ENCODE assay signal across 29 cellular contexts in the genomic region with DNA sequence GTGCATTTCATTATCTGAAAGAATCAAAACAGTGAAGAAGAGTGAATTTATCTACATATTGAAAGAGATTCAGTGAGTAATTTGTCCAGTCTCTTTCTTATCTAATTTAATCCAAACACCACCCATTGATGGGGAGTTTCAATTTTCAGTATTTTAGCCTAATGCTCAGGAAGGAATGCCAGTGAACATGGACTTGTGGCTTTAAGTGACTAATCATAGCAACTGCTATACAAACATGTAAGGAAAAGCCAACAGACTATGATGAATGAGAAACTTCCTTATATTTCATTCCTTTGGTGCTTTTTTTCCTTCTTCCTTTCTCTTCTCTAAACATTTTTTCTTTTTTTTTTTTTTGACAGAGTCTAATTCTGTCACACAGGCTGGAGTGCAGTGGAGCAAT.
DNase-seq lines count a peak whose midpoint lies in the region; ATAC-seq and TF ChIP-seq lines count a peak whose summit lies in the region.
"Had no signal": no experiment of that assay in that cellular context is flagged by ENCODE, and none has a peak within 500 bp of the region (broad histone marks: within the 10 kb centered on the region; RNA-seq: fewer than 3 reads in every experiment).

No MANE protein-coding gene starts in this region.

- TF ChIP-seq POLR2A in IMR-90 (IDR thresholded peaks at IDR 0.05; ENCODE audit: low read depth, low read length) = no peak

- no peaks in the 10 kb centered on the region for H3K9me1 ChIP-seq in IMR-90 (ENCODE audit: insufficient read depth, low read length)

- no peak overlapping the region for H3K9ac ChIP-seq in IMR-90 (ENCODE audit: low read depth, low read length)

- no peak overlapping the region for H3K27ac Mint-ChIP-seq in activated naive CD4-positive, alpha-beta T cell treated with anti-CD3 and anti-CD28 coated beads, Interleukin-2, amount 10 ng/mL, durations not matched to agents 7 days and 5 days
- H3K27ac Mint-ChIP-seq: activated naive CD8-positive, alpha-beta T cell treated with anti-CD3 and anti-CD28 coated beads, Interleukin-2, amount 50 U/mL, for 24 hours; CD4-positive, CD25-positive, alpha-beta regulatory T cell; HFFc6; stimulated activated naive B cell treated with anti-CD40 and anti-IgM and Interleukin-4, amounts not matched to agents 10 μg/mL and 1 μg/mL and 100 μg/mL, for 72 hours; T-helper 2 cell treated with Interferon-gamma antibody and Interleukin-4, amounts not matched to agents 5 μg/mL and 100 μg/mL, for 36 hours; WTC11 had no signal

- intact Hi-C loops in IMR-90 (cut with micrococcal nuclease) = no loop called here

- no peak overlapping the region for H2AFZ ChIP-seq in IMR-90 (replicated peaks; ENCODE audit: low read length, poor library complexity)

- no peak overlapping the region for H2BK120ac ChIP-seq in IMR-90 (ENCODE audit: low read depth, low read length)

- H3K56ac ChIP-seq in IMR-90 (ENCODE audit: extremely low read depth, insufficient read depth, low read length) = no peak overlapping the region

- H2AK9ac ChIP-seq in IMR-90 (replicated peaks; ENCODE audit: low read depth, low read length, poor library complexity) = no peak overlapping the region

- H3K4me2 ChIP-seq in IMR-90 (ENCODE audit: low read depth, low read length) = no peak overlapping the region
- H3K4me2 ChIP-seq: smooth muscle cell had no signal

- H3K9me3 ChIP-seq in IMR-90 (ENCODE audit: control insufficient read depth, insufficient read depth, low read length) = no peaks in the 10 kb centered on the region
- H3K9me3 ChIP-seq: lower lobe of right lung, testis, uterus had no signal

- DNase-seq in EH (ENCODE audit: low read depth) = peak; percentile 4
- peak; percentile 75 for DNase-seq in IMR-90
- peak; percentile 27 for DNase-seq in brain microvascular endothelial cell
- DNase-seq in kidney tubule cell (ENCODE audit: low spot score) = peak; percentile 13
- no peak for DNase-seq in SIG-M5 (lab: John Stamatoyannopoulos, UW)
- no peak for DNase-seq in activated naive CD4-positive, alpha-beta T cell treated with anti-CD3 and anti-CD28 coated beads, Interleukin-2, amount 10 ng/mL, durations not matched to agents 7 days and 5 days
- DNase-seq: activated CD4-positive, alpha-beta T cell treated with anti-CD3 and anti-CD28 coated beads, Interleukin-2, amount 50 U/mL, for 4 hours; activated CD8-positive, alpha-beta memory T cell treated with anti-CD3 and anti-CD28 coated beads, Interleukin-2, amount 50 U/mL, for 48 hours; activated effector memory CD4-positive, alpha-beta T cell treated with Interleukin-2 at 50 U/mL for 16 hours; activated naive CD8-positive, alpha-beta T cell treated with anti-CD3 and anti-CD28 coated beads, Interleukin-2, amount 50 U/mL, for 24 hours; CD4-positive, CD25-positive, alpha-beta regulatory T cell; dermis blood vessel endothelial cell; DMS 273 treated with DMSO at 0.1 percent for 48 hours; foreskin melanocyte; HFFc6; lower lobe of right lung; NCI-H146; NCI-H526; stimulated activated naive B cell treated with anti-CD40 and anti-IgM and Interleukin-4, amounts not matched to agents 10 μg/mL and 1 μg/mL and 100 μg/mL, for 72 hours; testis; uterus had no signal

- H3K4me3 ChIP-seq in IMR-90 (ENCODE audit: insufficient read depth, low read depth, low read length) (no peak overlapping the region), brain microvascular endothelial cell (ENCODE audit: low read depth, low read length) (no peak overlapping the region)
- H3K4me3 ChIP-seq: cardiac muscle cell, lower lobe of right lung, smooth muscle cell, testis, uterus had no signal

- TF ChIP-seq CTCF in IMR-90 (conservative IDR thresholded peaks at IDR 0.05; ENCODE audit: low read depth, low read length) (no peak), brain microvascular endothelial cell (IDR thresholded peaks at IDR 0.05; ENCODE audit: low read depth, low read length, missing control alignments) (no peak)

- no peak overlapping the region for H2BK5ac ChIP-seq in IMR-90 (ENCODE audit: low read depth, low read length, poor library complexity, severe bottlenecking)

- H3K18ac ChIP-seq in IMR-90 (ENCODE audit: low read depth, low read length) = no peak overlapping the region

- dilution Hi-C loops in IMR-90 (cut with HindIII; ENCODE audit: low sequenced_read_pairs, unreplicated experiment) = no loop called here

- no peak overlapping the region for H4K8ac ChIP-seq in IMR-90 (ENCODE audit: low read depth in 2 of 2, low read length in 2 of 2)

- H3K36me3 ChIP-seq in IMR-90 (ENCODE audit: control insufficient read depth, insufficient read depth, low read length) = no peaks in the 10 kb centered on the region
- H3K36me3 ChIP-seq in brain microvascular endothelial cell (replicated peaks) = no peaks in the 10 kb centered on the region
- H3K36me3 ChIP-seq: cardiac muscle cell, lower lobe of right lung, uterus had no signal

- no peaks in the 10 kb centered on the region for H3K79me1 ChIP-seq in IMR-90 (ENCODE audit: low read depth in 1 of 2, low read length in 2 of 2)

- H3K4me1 Mint-ChIP-seq in activated naive CD4-positive, alpha-beta T cell treated with anti-CD3 and anti-CD28 coated beads, Interleukin-2, amount 10 ng/mL, durations not matched to agents 7 days and 5 days = no peaks in the 10 kb centered on the region
- H3K4me1 Mint-ChIP-seq: activated naive CD8-positive, alpha-beta T cell treated with anti-CD3 and anti-CD28 coated beads, Interleukin-2, amount 50 U/mL, for 24 hours; CD4-positive, CD25-positive, alpha-beta regulatory T cell; stimulated activated naive B cell treated with anti-CD40 and anti-IgM and Interleukin-4, amounts not matched to agents 10 μg/mL and 1 μg/mL and 100 μg/mL, for 72 hours; WTC11 had no signal

- H3K4me3 Mint-ChIP-seq in activated naive CD4-positive, alpha-beta T cell treated with anti-CD3 and anti-CD28 coated beads, Interleukin-2, amount 10 ng/mL, durations not matched to agents 7 days and 5 days = no peak overlapping the region
- H3K4me3 Mint-ChIP-seq: activated naive CD8-positive, alpha-beta T cell treated with anti-CD3 and anti-CD28 coated beads, Interleukin-2, amount 50 U/mL, for 24 hours; CD4-positive, CD25-positive, alpha-beta regulatory T cell; HFFc6; stimulated activated naive B cell treated with anti-CD40 and anti-IgM and Interleukin-4, amounts not matched to agents 10 μg/mL and 1 μg/mL and 100 μg/mL, for 72 hours; T-helper 2 cell treated with Interferon-gamma antibody and Interleukin-4, amounts not matched to agents 5 μg/mL and 100 μg/mL, for 36 hours; WTC11 had no signal

- H3K36me3 Mint-ChIP-seq in activated naive CD4-positive, alpha-beta T cell treated with anti-CD3 and anti-CD28 coated beads, Interleukin-2, amount 10 ng/mL, durations not matched to agents 7 days and 5 days = no peaks in the 10 kb centered on the region
- H3K36me3 Mint-ChIP-seq: CD4-positive, CD25-positive, alpha-beta regulatory T cell; stimulated activated naive B cell treated with anti-CD40 and anti-IgM and Interleukin-4, amounts not matched to agents 10 μg/mL and 1 μg/mL and 100 μg/mL, for 72 hours had no signal

- H3K4ac ChIP-seq in IMR-90 (ENCODE audit: low read depth, low read length) = no peak overlapping the region

- H4K91ac ChIP-seq in IMR-90 (ENCODE audit: insufficient read depth, low read depth, low read length) = no peak overlapping the region

- ATAC-seq in IMR-90 (ENCODE audit: low read depth) (no peak), HG03108 (IDR thresholded peaks at IDR 0.05; ENCODE audit: unreplicated experiment) (no peak), HG02840 (IDR thresholded peaks at IDR 0.05; ENCODE audit: low FRiP score, unreplicated experiment) (no peak)
- ATAC-seq: activated naive CD8-positive, alpha-beta T cell treated with anti-CD3 and anti-CD28 coated beads, Interleukin-2, amount 50 U/mL, for 24 hours; lower lobe of right lung; SK-N-SH treated with all-trans-retinoic acid at 6 μM for 48 hours; stimulated activated naive B cell treated with anti-CD40 and anti-IgM and Interleukin-4, amounts not matched to agents 10 μg/mL and 1 μg/mL and 100 μg/mL, for 72 hours; WTC11 had no signal

- H3K27me3 Mint-ChIP-seq in activated naive CD4-positive, alpha-beta T cell treated with anti-CD3 and anti-CD28 coated beads, Interleukin-2, amount 10 ng/mL, durations not matched to agents 7 days and 5 days = no peaks in the 10 kb centered on the region
- H3K27me3 Mint-ChIP-seq: activated naive CD8-positive, alpha-beta T cell treated with anti-CD3 and anti-CD28 coated beads, Interleukin-2, amount 50 U/mL, for 24 hours; CD4-positive, CD25-positive, alpha-beta regulatory T cell; stimulated activated naive B cell treated with anti-CD40 and anti-IgM and Interleukin-4, amounts not matched to agents 10 μg/mL and 1 μg/mL and 100 μg/mL, for 72 hours had no signal

- no peak overlapping the region for H2BK20ac ChIP-seq in IMR-90 (ENCODE audit: low read depth, low read length)

- in situ Hi-C loops in IMR-90 (cut with MboI; ENCODE audit: low sequenced_read_pairs) = no loop called here
- in situ Hi-C loops in brain microvascular endothelial cell (cut with HindIII; ENCODE audit: low pct_ligation_motif_present, low sequenced_read_pairs) = no loop called here

- H2AK5ac ChIP-seq in IMR-90 (ENCODE audit: low read depth, low read length) = no peak overlapping the region

- peaks cover 17% of the 10 kb centered on the region for H3K9me3 Mint-ChIP-seq in activated naive CD4-positive, alpha-beta T cell treated with anti-CD3 and anti-CD28 coated beads, Interleukin-2, amount 10 ng/mL, durations not matched to agents 7 days and 5 days

- no peak overlapping the region for H3K27ac ChIP-seq in IMR-90 (ENCODE audit: insufficient read depth, low read length)
- peak overlapping the region; percentile 42 for H3K27ac ChIP-seq in brain microvascular endothelial cell
- H3K27ac ChIP-seq: cardiac muscle cell, lower lobe of right lung, RWPE1, testis, uterus had no signal

- no peak for TF ChIP-seq RAD21 in IMR-90 (IDR thresholded peaks at IDR 0.05; ENCODE audit: low read length)

- POLR2A ChIA-PET in IMR-90 (lab: Charles Lee; ENCODE audit: unreplicated experiment) = no interaction called here

- H4K20me1 ChIP-seq in IMR-90 (ENCODE audit: insufficient read depth, low read length) = no peaks in the 10 kb centered on the region

- H3K27me3 ChIP-seq in IMR-90 (ENCODE audit: control insufficient read depth, insufficient read depth, low read length) = no peaks in the 10 kb centered on the region
- no peaks in the 10 kb centered on the region for H3K27me3 ChIP-seq in brain microvascular endothelial cell (replicated peaks)
- H3K27me3 ChIP-seq: cardiac muscle cell, testis, uterus had no signal

- no peak overlapping the region for H3K14ac ChIP-seq in IMR-90 (replicated peaks; ENCODE audit: low read depth, low read length)

- BruUV-seq in IMR-90 (replicated peaks; lab: Mats Ljungman, UMichigan) = no TSS peak

- H3K23ac ChIP-seq in IMR-90 (ENCODE audit: low read depth, low read length) = no peak overlapping the region

- no peak overlapping the region for H2BK15ac ChIP-seq in IMR-90 (ENCODE audit: low read depth, low read length)

- no peaks in the 10 kb centered on the region for H3K4me1 ChIP-seq in IMR-90 (ENCODE audit: control insufficient read depth, insufficient read depth, low read length)
- H3K4me1 ChIP-seq: lower lobe of right lung, testis, uterus had no signal

- CTCF ChIA-PET in IMR-90 (lab: Yijun Ruan, JAX) = interaction anchor here (1.6 kb wide), 1 partner anchor 9 kb away, joined by 4 read pairs; no protein-coding TSS in a partner anchor
- CTCF ChIA-PET in activated naive CD4-positive, alpha-beta T cell treated with anti-CD3 and anti-CD28 coated beads, Interleukin-2, amount 10 ng/mL, durations not matched to agents 7 days and 5 days (lab: Charles Lee) = no interaction called here

- no peak overlapping the region for H4K5ac ChIP-seq in IMR-90 (ENCODE audit: low read depth, low read length)

Comparison
In these comparisons a context has a peak if more than half of its experiments do, and no peak if none do; other contexts are left out.
1. DNase-seq: peak in EH (single experiment), IMR-90 (single experiment), brain microvascular endothelial cell (single experiment) and kidney tubule cell (single experiment); none in SIG-M5 (single experiment) and activated naive CD4-positive, alpha-beta T cell treated with anti-CD3 and anti-CD28 coated beads, Interleukin-2, amount 10 ng/mL, durations not matched to agents 7 days and 5 days (single experiment).